17 cellular contexts compared by ENCODE assay signal in genomic region chr4:161767116-161767515, GRCh38.
DNase-seq lines count a peak whose midpoint lies in the region; ATAC-seq and TF ChIP-seq lines count a peak whose summit lies in the region.
"Had no signal": no experiment of that assay in that cellular context is flagged by ENCODE, and none has a peak within 500 bp of the region (broad histone marks: within the 10 kb centered on the region; RNA-seq: fewer than 3 reads in every experiment).

No MANE protein-coding gene starts in this region.

- CTCF ChIA-PET in naive thymus-derived CD4-positive, alpha-beta T cell (lab: Charles Lee), result no interaction called here

- no peaks in the 10 kb centered on the region for H3K4me1 Mint-ChIP-seq in naive thymus-derived CD4-positive, alpha-beta T cell
- H3K4me1 Mint-ChIP-seq: CD14-positive monocyte had no signal

- no peak overlapping the region for H3K4me3 Mint-ChIP-seq in naive thymus-derived CD4-positive, alpha-beta T cell
- H3K4me3 Mint-ChIP-seq: activated T-cell treated with anti-CD3 and anti-CD28 coated beads, Interleukin-2, amount 50 U/mL, for 72 hours; CD14-positive monocyte had no signal

- POLR2A ChIA-PET in naive thymus-derived CD4-positive, alpha-beta T cell (lab: Charles Lee), result no interaction called here

- DNase-seq in H4 (ENCODE audit: low spot score), result peak; percentile 74
- peak; percentile 52 for DNase-seq in RKO (ENCODE audit: low spot score)
- peak; percentile 29 for DNase-seq in dedifferentiated amniotic fluid mesenchymal stem cell (ENCODE audit: extremely low spot score)
- DNase-seq in retinal pigment epithelial cell (ENCODE audit: low read depth), result peak; percentile 84
- no peak for DNase-seq in occipital lobe (lab: John Stamatoyannopoulos, UW)
- DNase-seq in naive thymus-derived CD4-positive, alpha-beta T cell, result no peak
- DNase-seq: activated CD4-positive, alpha-beta T cell treated with anti-CD3 and anti-CD28 coated beads, Interleukin-2, amount 50 U/mL, for 4 hours; activated T-cell treated with anti-CD3 and anti-CD28 coated beads, Interleukin-2, amount 50 U/mL, for 72 hours; DND-41; MG63; NCI-H2029; NCI-H82; SJCRH30 had no signal

- TF ChIP-seq CTCF in retinal pigment epithelial cell (conservative IDR thresholded peaks at IDR 0.05; ENCODE audit: low read depth, low read length) (no peak), gastroesophageal sphincter (IDR thresholded peaks at IDR 0.05) (no peak)

- H3K27ac Mint-ChIP-seq in naive thymus-derived CD4-positive, alpha-beta T cell, result no peak overlapping the region
- H3K27ac Mint-ChIP-seq: activated T-cell treated with anti-CD3 and anti-CD28 coated beads, Interleukin-2, amount 50 U/mL, for 72 hours; CD14-positive monocyte had no signal

- H3K27me3 ChIP-seq in naive thymus-derived CD4-positive, alpha-beta T cell (ENCODE audit: control insufficient read depth in 2 of 2, insufficient read depth in 2 of 2, low read length in 2 of 2), result no peaks in the 10 kb centered on the region
- H3K27me3 ChIP-seq in gastroesophageal sphincter, result no peaks in the 10 kb centered on the region
- H3K27me3 ChIP-seq: hepatocyte, MG63, SJCRH30 had no signal

- H3K36me3 Mint-ChIP-seq in naive thymus-derived CD4-positive, alpha-beta T cell, result no peaks in the 10 kb centered on the region
- H3K36me3 Mint-ChIP-seq: CD14-positive monocyte had no signal

- no peaks in the 10 kb centered on the region for H3K4me1 ChIP-seq in naive thymus-derived CD4-positive, alpha-beta T cell (ENCODE audit: control insufficient read depth in 2 of 2, insufficient read depth in 2 of 2, low read length in 2 of 2)
- no peaks in the 10 kb centered on the region for H3K4me1 ChIP-seq in gastroesophageal sphincter
- H3K4me1 ChIP-seq: SJCRH30 had no signal

- H3K9me3 Mint-ChIP-seq in naive thymus-derived CD4-positive, alpha-beta T cell, result peaks cover 0 to 15% (median 4%) of the 10 kb centered on the region in 11 donors

- no peaks in the 10 kb centered on the region for H3K36me3 ChIP-seq in naive thymus-derived CD4-positive, alpha-beta T cell (ENCODE audit: control insufficient read depth in 2 of 3, insufficient read depth in 3 of 3, low read length in 3 of 3)
- H3K36me3 ChIP-seq in gastroesophageal sphincter, result no peaks in the 10 kb centered on the region
- H3K36me3 ChIP-seq: MG63, SJCRH30 had no signal

- H3K27me3 Mint-ChIP-seq in naive thymus-derived CD4-positive, alpha-beta T cell, result no peaks in the 10 kb centered on the region

- 81 to 85% methylated on average over 5 of the region's 5 CpGs for WGBS in gastroesophageal sphincter (ENCODE audit: low coverage in 1 of 2), 2 donors

- no peak for ATAC-seq in naive thymus-derived CD4-positive, alpha-beta T cell
- ATAC-seq in gastroesophageal sphincter, result no peak
- no peak for ATAC-seq in HG02623 (IDR thresholded peaks at IDR 0.05; ENCODE audit: unreplicated experiment)
- ATAC-seq: activated T-cell treated with anti-CD3 and anti-CD28 coated beads, Interleukin-2, amount 50 U/mL, for 72 hours had no signal

- intact Hi-C loops in naive thymus-derived CD4-positive, alpha-beta T cell (cut with micrococcal nuclease), result no loop called here

- H3K4me3 ChIP-seq in retinal pigment epithelial cell (ENCODE audit: low read length) (no peak overlapping the region), gastroesophageal sphincter (no peak overlapping the region)
- no peak overlapping the region for H3K4me3 ChIP-seq in naive thymus-derived CD4-positive, alpha-beta T cell (ENCODE audit: low read length)
- H3K4me3 ChIP-seq: hepatocyte, MG63, SJCRH30 had no signal

- H3K27ac ChIP-seq in naive thymus-derived CD4-positive, alpha-beta T cell (ENCODE audit: low read depth, low read length), result no peak overlapping the region
- no peak overlapping the region for H3K27ac ChIP-seq in gastroesophageal sphincter
- H3K27ac ChIP-seq: hepatocyte, SJCRH30 had no signal

- TF ChIP-seq POLR2A in gastroesophageal sphincter (IDR thresholded peaks at IDR 0.05), result no peak

- H3K9me3 ChIP-seq in naive thymus-derived CD4-positive, alpha-beta T cell (ENCODE audit: control insufficient read depth in 2 of 3, low read length in 3 of 3), result no peaks in the 10 kb centered on the region
- no peaks in the 10 kb centered on the region for H3K9me3 ChIP-seq in gastroesophageal sphincter
- H3K9me3 ChIP-seq: MG63, SJCRH30 had no signal

- no peak for TF ChIP-seq EP300 in gastroesophageal sphincter (IDR thresholded peaks at IDR 0.05)

Comparison
In these comparisons a context has a peak if more than half of its experiments do, and no peak if none do; other contexts are left out.
1. DNase-seq: peak in H4 (single experiment), RKO (single experiment), dedifferentiated amniotic fluid mesenchymal stem cell (single experiment) and retinal pigment epithelial cell (single experiment); none in occipital lobe (single experiment) and naive thymus-derived CD4-positive, alpha-beta T cell (0 of 9).